9 cellular contexts compared by ENCODE assay signal in the genomic region with DNA sequence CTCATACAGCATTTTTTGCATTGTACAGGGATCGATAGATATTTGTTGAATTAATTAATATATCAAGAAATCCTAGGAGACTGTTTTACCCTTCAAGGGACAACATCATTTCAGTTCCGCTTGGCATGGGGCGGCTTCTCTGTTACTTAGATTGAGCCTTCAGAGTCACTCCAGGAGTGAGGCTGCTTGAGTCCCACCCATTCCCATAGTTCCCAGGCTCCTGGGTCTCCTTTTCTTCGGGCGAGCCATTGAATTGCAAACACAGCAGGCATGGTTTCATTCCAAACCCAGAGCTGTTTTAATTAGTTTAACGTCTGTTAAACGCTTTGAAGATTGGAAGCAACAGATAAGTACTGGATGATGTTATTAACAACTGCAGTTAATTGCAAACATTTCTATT. TPM values are rescaled to one million over a fixed set of nuclear protein-coding genes. Genes with fewer than 3 reads are reported as not detected.
DNase-seq lines count a peak whose midpoint lies in the region; ATAC-seq and TF ChIP-seq lines count a peak whose summit lies in the region.
"Had no signal": no experiment of that assay in that cellular context is flagged by ENCODE, and none has a peak within 500 bp of the region (broad histone marks: within the 10 kb centered on the region; RNA-seq: fewer than 3 reads in every experiment).

No MANE protein-coding gene starts in this region.

- peak overlapping the region in 2 of 5 experiments; percentile 25 to 58 for H3K27ac Mint-ChIP-seq in brain

- H3K27ac ChIP-seq in heart left ventricle (peak overlapping the region in 2 of 12 donors; percentile 38 to 52), lower lobe of right lung (no peak overlapping the region), thoracic aorta (no peak overlapping the region)

- H3K27me3 ChIP-seq in heart left ventricle = peaks cover 0 to 20% (median 0%) of the 10 kb centered on the region in 9 donors
- H3K27me3 ChIP-seq in lower lobe of right lung (ENCODE audit: low read depth) = no peaks in the 10 kb centered on the region
- H3K27me3 ChIP-seq in thoracic aorta (replicated peaks; ENCODE audit: insufficient read depth) = no peaks in the 10 kb centered on the region

- H3K4me3 Mint-ChIP-seq in brain = peak overlapping the region; percentile 79 to 86 (median 84)

- ATAC-seq in heart left ventricle = no peak
- no peak for ATAC-seq in lower lobe of right lung
- ATAC-seq in thoracic aorta (ENCODE audit: insufficient number of reproducible peaks, low FRiP score, low read depth) = no peak
- no peak for ATAC-seq in HG03196 (IDR thresholded peaks at IDR 0.05; ENCODE audit: unreplicated experiment)
- no peak for ATAC-seq in GM21576 (IDR thresholded peaks at IDR 0.05; ENCODE audit: unreplicated experiment)

- no peak for TF ChIP-seq CTCF in heart left ventricle (IDR thresholded peaks at IDR 0.05)
- no peak for TF ChIP-seq CTCF in brain (conservative IDR thresholded peaks at IDR 0.05)
- TF ChIP-seq CTCF in lower lobe of right lung (IDR thresholded peaks at IDR 0.05) = no peak
- TF ChIP-seq CTCF in thoracic aorta (IDR thresholded peaks at IDR 0.05) = no peak

- H3K9me3 Mint-ChIP-seq in brain = peaks cover 0 to 5% (median 0%) of the 10 kb centered on the region in 5 experiments

- H3K4me1 ChIP-seq in heart left ventricle (peaks cover 0 to 16% (median 0%) of the 10 kb centered on the region in 12 donors), lower lobe of right lung (no peaks in the 10 kb centered on the region), thoracic aorta (ENCODE audit: control insufficient read depth in 1 of 2, low read depth in 2 of 2) (no peaks in the 10 kb centered on the region)

- H3K36me3 ChIP-seq in heart left ventricle (no peaks in the 10 kb centered on the region), lower lobe of right lung (no peaks in the 10 kb centered on the region), thoracic aorta (no peaks in the 10 kb centered on the region)

- H3K36me3 Mint-ChIP-seq in brain = no peaks in the 10 kb centered on the region
- H3K36me3 Mint-ChIP-seq: CD14-positive monocyte had no signal

- H3K4me1 Mint-ChIP-seq in brain = peaks cover 14% of the 10 kb centered on the region

- intact Hi-C loops in heart left ventricle (cut with DNase I) = loop anchor here (5.0 to 10.0 kb wide), 10 partner anchors 51 to 482 kb away; no protein-coding TSS in a partner anchor
- intact Hi-C loops in cardiac septum (cut with DNase I) = loop anchor here (5.0 to 10.0 kb wide), 2 partner anchors 419 to 793 kb away; no protein-coding TSS in a partner anchor
- intact Hi-C loops in lower lobe of right lung (cut with DNase I) = no loop called here

- WGBS in heart left ventricle, 4 donors = 10 to 49% (median 30%) methylated on average over 7 of the region's 7 CpGs

- H3K27me3 Mint-ChIP-seq in brain = peaks cover 16% of the 10 kb centered on the region

- H3K9me3 ChIP-seq in heart left ventricle = no peaks in the 10 kb centered on the region
- no peaks in the 10 kb centered on the region for H3K9me3 ChIP-seq in lower lobe of right lung
- H3K9me3 ChIP-seq in thoracic aorta = no peaks in the 10 kb centered on the region

- DNase-seq in heart left ventricle (peak in 2 of 5 donors; percentile 4 to 19), cardiac septum (ENCODE audit: low spot score) (no peak), lower lobe of right lung (no peak), thoracic aorta (ENCODE audit: low spot score) (no peak), DMS53 treated with DMSO at 0.1 percent for 48 hours (lab: John Stamatoyannopoulos, UW; ENCODE audit: unreplicated experiment) (no peak)

- TF ChIP-seq POLR2A in heart left ventricle (IDR thresholded peaks at IDR 0.05) = no peak

- H3K4me3 ChIP-seq in heart left ventricle = peak overlapping the region in 11 of 12 donors; percentile 58 to 90 (median 66)
- H3K4me3 ChIP-seq in lower lobe of right lung = peak overlapping the region; percentile 69
- peak overlapping the region; percentile 82 for H3K4me3 ChIP-seq in thoracic aorta

RNA-seq across cellular contexts. Expression of gene EDA, which starts 0.6 kb away (rescaled TPM):
- 10 to 100 TPM in 2 of 9 donors, 1 to 10 TPM in 7; 4.2 to 13.6 (median 6.3) TPM for total RNA-seq in heart left ventricle
- polyA plus RNA-seq in heart left ventricle = 1 to 10 TPM; 2.1 to 6.3 TPM
- total RNA-seq in cardiac septum = 5.9 TPM
- 0.76 TPM for polyA plus RNA-seq in brain (ENCODE audit: insufficient read depth, low read depth, low replicate concordance)
- total RNA-seq in lower lobe of right lung = 5.5 TPM
- 1 to 10 TPM; 2.0 to 6.1 TPM for total RNA-seq in thoracic aorta
